Comparison of ENCODE assay signal across 19 cellular contexts in the genomic region with DNA sequence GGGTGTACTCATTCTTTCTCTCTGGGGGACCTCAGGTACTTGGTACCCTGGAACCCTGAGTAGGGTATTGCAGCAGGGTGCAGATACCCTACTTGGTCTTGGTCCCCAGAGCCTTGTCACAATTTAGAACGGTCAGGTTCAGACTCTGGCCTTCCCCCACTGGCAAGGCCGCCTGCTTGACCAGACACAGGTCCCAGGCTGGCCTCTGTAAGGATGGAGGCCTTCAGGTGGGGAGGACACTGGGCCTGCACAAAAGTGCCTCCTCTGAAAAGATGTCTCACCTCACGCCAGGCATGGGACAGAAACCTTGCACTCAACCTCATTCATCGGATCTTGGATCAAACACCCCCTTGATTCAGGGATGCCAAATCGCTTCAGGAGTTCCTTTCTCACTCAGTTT.
DNase-seq lines count a peak whose midpoint lies in the region; ATAC-seq and TF ChIP-seq lines count a peak whose summit lies in the region.
"Had no signal": no experiment of that assay in that cellular context is flagged by ENCODE, and none has a peak within 500 bp of the region (broad histone marks: within the 10 kb centered on the region; RNA-seq: fewer than 3 reads in every experiment).

No MANE protein-coding gene starts in this region.

- no peaks in the 10 kb centered on the region for H3K9me3 ChIP-seq in vagina
- no peaks in the 10 kb centered on the region for H3K9me3 ChIP-seq in gastroesophageal sphincter
- H3K9me3 ChIP-seq: ovary had no signal

- TF ChIP-seq POLR2A in vagina (IDR thresholded peaks at IDR 0.05) (no peak), gastroesophageal sphincter (IDR thresholded peaks at IDR 0.05) (no peak)

- H3K27ac ChIP-seq in vagina (peak overlapping the region; percentile 41), gastroesophageal sphincter (no peak overlapping the region)
- H3K27ac ChIP-seq: ovary, PC-9 had no signal

- peaks cover 58% of the 10 kb centered on the region for H3K4me1 ChIP-seq in vagina
- peaks cover 0 to 30% (median 7%) of the 10 kb centered on the region in 3 donors for H3K4me1 ChIP-seq in gastroesophageal sphincter

- peak overlapping the region; percentile 85 for H3K4me3 Mint-ChIP-seq in activated naive CD4-positive, alpha-beta T cell treated with anti-CD3 and anti-CD28 coated beads, Interleukin-2, amount 10 ng/mL, durations not matched to agents 7 days and 5 days
- peak overlapping the region; percentile 89 for H3K4me3 Mint-ChIP-seq in activated naive CD8-positive, alpha-beta T cell
- peak overlapping the region; percentile 77 to 93 (median 88) for H3K4me3 Mint-ChIP-seq in naive thymus-derived CD8-positive, alpha-beta T cell

- 83% methylated on average over 1 of the region's 5 CpGs; no CpG with 5 or more reads in 1 of the 2 donors for WGBS in gastroesophageal sphincter (ENCODE audit: low coverage in 1 of 2), 2 donors

- peaks cover 75% of the 10 kb centered on the region for H3K4me1 Mint-ChIP-seq in activated naive CD4-positive, alpha-beta T cell treated with anti-CD3 and anti-CD28 coated beads, Interleukin-2, amount 10 ng/mL, durations not matched to agents 7 days and 5 days
- H3K4me1 Mint-ChIP-seq in activated naive CD8-positive, alpha-beta T cell (ENCODE audit: low read depth): peaks cover 59% of the 10 kb centered on the region
- peaks cover 32 to 72% (median 59%) of the 10 kb centered on the region in 4 donors for H3K4me1 Mint-ChIP-seq in naive thymus-derived CD8-positive, alpha-beta T cell

- no peak for ATAC-seq in naive thymus-derived CD8-positive, alpha-beta T cell
- ATAC-seq in GM18511 (IDR thresholded peaks at IDR 0.05; ENCODE audit: unreplicated experiment): no peak
- no peak for ATAC-seq in gastroesophageal sphincter
- ATAC-seq: SK-N-SH treated with all-trans-retinoic acid at 6 μM for 48 hours had no signal

- DNase-seq in activated naive CD4-positive, alpha-beta T cell treated with anti-CD3 and anti-CD28 coated beads, Interleukin-2, amount 10 ng/mL, durations not matched to agents 7 days and 5 days: no peak
- DNase-seq in activated naive CD4-positive, alpha-beta T cell treated with Interleukin-2 at 50 U/mL for 16 hours: no peak
- peak in 1 of 10 donors; percentile 14 for DNase-seq in naive thymus-derived CD8-positive, alpha-beta T cell
- DNase-seq in vagina (ENCODE audit: extremely low spot score in 2 of 2) (peak in 1 of 2 donors; percentile 86), NCI-H2171 treated with DMSO at 0.1 percent for 48 hours (lab: John Stamatoyannopoulos, UW) (no peak)
- DNase-seq: cortex of kidney; DMS 273 treated with DMSO at 0.1 percent for 48 hours; erythroblast; HCEC 1CT; mesenchymal stem cell; NCI-H1048; NCI-H2107; PC-9; stimulated activated CD4-positive, alpha-beta T cell treated with anti-CD3 and anti-CD28 coated beads, Interleukin-4, amount 100 ng/mL, for 24 hours had no signal

- H3K27me3 ChIP-seq in vagina (no peaks in the 10 kb centered on the region), gastroesophageal sphincter (peaks cover 48% of the 10 kb centered on the region)
- H3K27me3 ChIP-seq: ovary had no signal

- TF ChIP-seq EP300 in gastroesophageal sphincter (IDR thresholded peaks at IDR 0.05): no peak

- H3K36me3 ChIP-seq in vagina (no peaks in the 10 kb centered on the region), gastroesophageal sphincter (peaks cover 0 to 8% of the 10 kb centered on the region in 2 donors)
- H3K36me3 ChIP-seq: ovary had no signal

- peaks cover 27% of the 10 kb centered on the region for H3K36me3 Mint-ChIP-seq in activated naive CD4-positive, alpha-beta T cell treated with anti-CD3 and anti-CD28 coated beads, Interleukin-2, amount 10 ng/mL, durations not matched to agents 7 days and 5 days
- peaks cover 2% of the 10 kb centered on the region for H3K36me3 Mint-ChIP-seq in activated naive CD8-positive, alpha-beta T cell
- peaks cover 0 to 2% (median 0%) of the 10 kb centered on the region in 3 donors for H3K36me3 Mint-ChIP-seq in naive thymus-derived CD8-positive, alpha-beta T cell

- no peaks in the 10 kb centered on the region for H3K9me3 Mint-ChIP-seq in activated naive CD4-positive, alpha-beta T cell treated with anti-CD3 and anti-CD28 coated beads, Interleukin-2, amount 10 ng/mL, durations not matched to agents 7 days and 5 days
- no peaks in the 10 kb centered on the region for H3K9me3 Mint-ChIP-seq in activated naive CD8-positive, alpha-beta T cell (ENCODE audit: low read depth)
- no peaks in the 10 kb centered on the region for H3K9me3 Mint-ChIP-seq in naive thymus-derived CD8-positive, alpha-beta T cell

- H3K4me3 ChIP-seq in vagina (no peak overlapping the region), gastroesophageal sphincter (no peak overlapping the region)
- H3K4me3 ChIP-seq: ovary, PC-9 had no signal

- peak overlapping the region; percentile 94 for H3K27ac Mint-ChIP-seq in activated naive CD4-positive, alpha-beta T cell treated with anti-CD3 and anti-CD28 coated beads, Interleukin-2, amount 10 ng/mL, durations not matched to agents 7 days and 5 days
- H3K27ac Mint-ChIP-seq in activated naive CD8-positive, alpha-beta T cell: peak overlapping the region; percentile 93
- H3K27ac Mint-ChIP-seq in naive thymus-derived CD8-positive, alpha-beta T cell: peak overlapping the region; percentile 11 to 95 (median 72)

- POLR2A ChIA-PET in naive thymus-derived CD8-positive, alpha-beta T cell (lab: Charles Lee): interaction anchor here (1.6 to 7.3 kb wide), 13 partner anchors 11 to 278 kb away, joined by 5 to 168 read pairs (median 16); a partner anchor contains a TSS

- CTCF ChIA-PET in activated naive CD4-positive, alpha-beta T cell treated with anti-CD3 and anti-CD28 coated beads, Interleukin-2, amount 10 ng/mL, durations not matched to agents 7 days and 5 days (lab: Charles Lee): interaction anchor here (0.5 to 4.2 kb wide), 4 partner anchors 12 to 456 kb away, joined by 3 to 26 read pairs (median 10); no protein-coding TSS in a partner anchor

- peaks cover 50% of the 10 kb centered on the region for H3K27me3 Mint-ChIP-seq in activated naive CD4-positive, alpha-beta T cell treated with anti-CD3 and anti-CD28 coated beads, Interleukin-2, amount 10 ng/mL, durations not matched to agents 7 days and 5 days
- no peaks in the 10 kb centered on the region for H3K27me3 Mint-ChIP-seq in activated naive CD8-positive, alpha-beta T cell
- H3K27me3 Mint-ChIP-seq in naive thymus-derived CD8-positive, alpha-beta T cell: peaks cover 0 to 6% (median 0%) of the 10 kb centered on the region in 5 donors

- TF ChIP-seq CTCF in vagina (IDR thresholded peaks at IDR 0.05): no peak
- TF ChIP-seq CTCF in gastroesophageal sphincter (IDR thresholded peaks at IDR 0.05): no peak

- intact Hi-C loops in vagina (cut with DNase I): loop anchor here (10.0 kb wide), 2 partner anchors 120 to 160 kb away; a partner anchor contains a TSS
